ENCODE assay signal across 1 cellular context in genomic region chr21:32330784-32331311, GRCh38.
TF ChIP-seq lines count a peak whose summit lies in the region.

No MANE protein-coding gene starts in this region.

TF ChIP-seq in GM23338, 12 proteins besides CTCF, POLR2A, EP300 and RAD21 (continued from another document):
- TF ChIP-seq, protein P1, sequence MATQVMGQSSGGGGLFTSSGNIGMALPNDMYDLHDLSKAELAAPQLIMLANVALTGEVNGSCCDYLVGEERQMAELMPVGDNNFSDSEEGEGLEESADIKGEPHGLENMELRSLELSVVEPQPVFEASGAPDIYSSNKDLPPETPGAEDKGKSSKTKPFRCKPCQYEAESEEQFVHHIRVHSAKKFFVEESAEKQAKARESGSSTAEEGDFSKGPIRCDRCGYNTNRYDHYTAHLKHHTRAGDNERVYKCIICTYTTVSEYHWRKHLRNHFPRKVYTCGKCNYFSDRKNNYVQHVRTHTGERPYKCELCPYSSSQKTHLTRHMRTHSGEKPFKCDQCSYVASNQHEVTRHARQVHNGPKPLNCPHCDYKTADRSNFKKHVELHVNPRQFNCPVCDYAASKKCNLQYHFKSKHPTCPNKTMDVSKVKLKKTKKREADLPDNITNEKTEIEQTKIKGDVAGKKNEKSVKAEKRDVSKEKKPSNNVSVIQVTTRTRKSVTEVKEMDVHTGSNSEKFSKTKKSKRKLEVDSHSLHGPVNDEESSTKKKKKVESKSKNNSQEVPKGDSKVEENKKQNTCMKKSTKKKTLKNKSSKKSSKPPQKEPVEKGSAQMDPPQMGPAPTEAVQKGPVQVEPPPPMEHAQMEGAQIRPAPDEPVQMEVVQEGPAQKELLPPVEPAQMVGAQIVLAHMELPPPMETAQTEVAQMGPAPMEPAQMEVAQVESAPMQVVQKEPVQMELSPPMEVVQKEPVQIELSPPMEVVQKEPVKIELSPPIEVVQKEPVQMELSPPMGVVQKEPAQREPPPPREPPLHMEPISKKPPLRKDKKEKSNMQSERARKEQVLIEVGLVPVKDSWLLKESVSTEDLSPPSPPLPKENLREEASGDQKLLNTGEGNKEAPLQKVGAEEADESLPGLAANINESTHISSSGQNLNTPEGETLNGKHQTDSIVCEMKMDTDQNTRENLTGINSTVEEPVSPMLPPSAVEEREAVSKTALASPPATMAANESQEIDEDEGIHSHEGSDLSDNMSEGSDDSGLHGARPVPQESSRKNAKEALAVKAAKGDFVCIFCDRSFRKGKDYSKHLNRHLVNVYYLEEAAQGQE (IDR thresholded peaks at IDR 0.05; ENCODE audit: unreplicated experiment), result no peak
- TF ChIP-seq JUNB (IDR thresholded peaks at IDR 0.05; ENCODE audit: unreplicated experiment), result no peak
- TF ChIP-seq, protein P2, sequence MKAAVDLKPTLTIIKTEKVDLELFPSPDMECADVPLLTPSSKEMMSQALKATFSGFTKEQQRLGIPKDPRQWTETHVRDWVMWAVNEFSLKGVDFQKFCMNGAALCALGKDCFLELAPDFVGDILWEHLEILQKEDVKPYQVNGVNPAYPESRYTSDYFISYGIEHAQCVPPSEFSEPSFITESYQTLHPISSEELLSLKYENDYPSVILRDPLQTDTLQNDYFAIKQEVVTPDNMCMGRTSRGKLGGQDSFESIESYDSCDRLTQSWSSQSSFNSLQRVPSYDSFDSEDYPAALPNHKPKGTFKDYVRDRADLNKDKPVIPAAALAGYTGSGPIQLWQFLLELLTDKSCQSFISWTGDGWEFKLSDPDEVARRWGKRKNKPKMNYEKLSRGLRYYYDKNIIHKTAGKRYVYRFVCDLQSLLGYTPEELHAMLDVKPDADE (IDR thresholded peaks at IDR 0.05), result no peak
- no peak for TF ChIP-seq ZNF114 (CRISPR knock-in tag; IDR thresholded peaks at IDR 0.05)
